ENCODE assay signal across 1 cellular context in the genomic region with DNA sequence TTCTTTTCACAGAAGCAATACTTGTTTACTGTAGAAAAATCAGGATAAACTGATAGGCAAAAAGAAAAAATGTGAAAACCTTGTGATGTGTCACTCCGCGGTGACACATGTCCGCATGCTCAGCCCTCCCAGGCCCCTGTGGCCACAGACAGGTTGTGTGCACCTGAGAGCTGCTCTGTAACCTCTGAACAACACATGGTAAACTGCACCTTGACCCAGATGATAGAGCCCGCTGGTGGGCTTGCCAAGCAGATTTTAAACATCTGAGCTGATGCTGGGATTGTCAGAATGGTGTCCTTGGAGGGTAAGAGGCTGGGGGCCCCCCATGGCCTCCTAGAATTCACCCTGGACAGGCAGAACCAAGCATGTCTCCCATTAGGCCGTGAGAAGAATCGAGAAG.
TF ChIP-seq lines count a peak whose summit lies in the region.

No MANE protein-coding gene starts in this region.

TF ChIP-seq in HepG2, 621 proteins besides CTCF, POLR2A, EP300 and RAD21:
- TF ChIP-seq TCF7L2 (IDR thresholded peaks at IDR 0.05; ENCODE audit: low read depth, low read length) (no peak), HNF4A (CRISPR knock-in tag; IDR thresholded peaks at IDR 0.05) (0 out of 2 replicates have a peak, but pooled peaks have one; percentile 10), ZBTB38 (CRISPR knock-in tag; IDR thresholded peaks at IDR 0.05) (peak; percentile 77; the same call in 1 of the 2 replicates), ZNF253 (CRISPR knock-in tag; IDR thresholded peaks at IDR 0.05; ENCODE audit: borderline replicate concordance) (no peak)
- TF ChIP-seq, protein P1, sequence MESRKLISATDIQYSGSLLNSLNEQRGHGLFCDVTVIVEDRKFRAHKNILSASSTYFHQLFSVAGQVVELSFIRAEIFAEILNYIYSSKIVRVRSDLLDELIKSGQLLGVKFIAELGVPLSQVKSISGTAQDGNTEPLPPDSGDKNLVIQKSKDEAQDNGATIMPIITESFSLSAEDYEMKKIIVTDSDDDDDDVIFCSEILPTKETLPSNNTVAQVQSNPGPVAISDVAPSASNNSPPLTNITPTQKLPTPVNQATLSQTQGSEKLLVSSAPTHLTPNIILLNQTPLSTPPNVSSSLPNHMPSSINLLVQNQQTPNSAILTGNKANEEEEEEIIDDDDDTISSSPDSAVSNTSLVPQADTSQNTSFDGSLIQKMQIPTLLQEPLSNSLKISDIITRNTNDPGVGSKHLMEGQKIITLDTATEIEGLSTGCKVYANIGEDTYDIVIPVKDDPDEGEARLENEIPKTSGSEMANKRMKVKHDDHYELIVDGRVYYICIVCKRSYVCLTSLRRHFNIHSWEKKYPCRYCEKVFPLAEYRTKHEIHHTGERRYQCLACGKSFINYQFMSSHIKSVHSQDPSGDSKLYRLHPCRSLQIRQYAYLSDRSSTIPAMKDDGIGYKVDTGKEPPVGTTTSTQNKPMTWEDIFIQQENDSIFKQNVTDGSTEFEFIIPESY (CRISPR knock-in tag; IDR thresholded peaks at IDR 0.05): peak; percentile 28; the same call in 1 of the 2 replicates
- TF ChIP-seq, protein P2, sequence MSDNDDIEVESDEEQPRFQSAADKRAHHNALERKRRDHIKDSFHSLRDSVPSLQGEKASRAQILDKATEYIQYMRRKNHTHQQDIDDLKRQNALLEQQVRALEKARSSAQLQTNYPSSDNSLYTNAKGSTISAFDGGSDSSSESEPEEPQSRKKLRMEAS (IDR thresholded peaks at IDR 0.05): 0 out of 2 replicates have a peak, but pooled peaks have one; percentile 28
